ENCODE assay signal across 16 cellular contexts in the genomic region with DNA sequence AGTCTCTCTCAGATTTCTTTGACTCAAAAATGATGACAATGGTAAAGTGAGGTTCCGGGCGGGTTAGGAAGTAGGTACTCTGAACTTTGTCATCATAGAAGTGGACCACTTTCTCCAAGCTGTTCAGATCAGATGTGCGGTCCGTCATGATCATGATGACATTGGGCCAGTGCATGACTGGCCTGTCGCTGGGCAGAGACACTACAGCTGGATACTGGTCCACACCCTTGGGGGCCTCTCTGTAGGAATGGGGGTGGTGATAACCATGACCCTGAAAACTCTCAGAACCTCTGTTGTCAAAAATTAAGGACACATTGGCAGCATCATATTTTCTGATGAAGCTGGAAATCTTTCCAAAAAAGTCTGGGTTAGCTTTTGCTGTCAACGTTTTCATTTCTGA. TPM values are rescaled to one million over a fixed set of nuclear protein-coding genes. Genes with fewer than 3 reads are reported as not detected.
DNase-seq lines count a peak whose midpoint lies in the region; ATAC-seq and TF ChIP-seq lines count a peak whose summit lies in the region.
"Had no signal": no experiment of that assay in that cellular context is flagged by ENCODE, and none has a peak within 500 bp of the region (broad histone marks: within the 10 kb centered on the region; RNA-seq: fewer than 3 reads in every experiment).

No MANE protein-coding gene starts in this region.

- H3K27me3 ChIP-seq in right atrium auricular region (no peaks in the 10 kb centered on the region), H9 (ENCODE audit: insufficient read depth, low read length) (no peaks in the 10 kb centered on the region)

- H2AFZ ChIP-seq in H9 (ENCODE audit: low read length), result no peak overlapping the region
- H2AFZ ChIP-seq: GM23338 had no signal

- H2BK120ac ChIP-seq in H9 (ENCODE audit: low read depth, low read length, poor library complexity, severe bottlenecking), result no peak overlapping the region

- peak overlapping the region; percentile 48; the same call in 1 of the 2 replicates for H2BK15ac ChIP-seq in H9 (ENCODE audit: low read depth, low read length)

- no peak overlapping the region for H3K27ac Mint-ChIP-seq in H9
- H3K27ac Mint-ChIP-seq in activated T-helper 17 cell treated with anti-CD3 and anti-CD28 coated beads, Interleukin-2, amount 50 U/mL, for 72 hours, result peak overlapping the region; percentile 30
- H3K27ac Mint-ChIP-seq: B cell, GM23338, IgD-negative memory B cell had no signal

- H3K9me3 ChIP-seq in right atrium auricular region, result no peaks in the 10 kb centered on the region
- H3K9me3 ChIP-seq in H9 (ENCODE audit: control insufficient read depth, low read depth, low read length), result no peaks in the 10 kb centered on the region

- H2AK5ac ChIP-seq in H9 (ENCODE audit: insufficient read length, low read length), result no peak overlapping the region

- intact Hi-C loops in left ventricle myocardium superior (cut with micrococcal nuclease) (no loop called here), sciatic nerve (cut with DNase I) (no loop called here)

- H3K4me3 ChIP-seq in right atrium auricular region, result no peak overlapping the region
- H3K4me3 ChIP-seq: GM23338 had no signal

- no peak overlapping the region for H3K27ac ChIP-seq in right atrium auricular region
- H3K27ac ChIP-seq in H9 (ENCODE audit: insufficient read length, low read depth, low read length), result no peak overlapping the region

- no peak overlapping the region for H2BK5ac ChIP-seq in H9 (ENCODE audit: insufficient read length, low read length)

- no peaks in the 10 kb centered on the region for H4K20me1 ChIP-seq in H9 (ENCODE audit: control insufficient read depth, insufficient read depth, insufficient read length)

- no peak overlapping the region for H3K14ac ChIP-seq in H9 (ENCODE audit: insufficient read depth, low read length)

- peaks cover 8 to 28% (median 21%) of the 10 kb centered on the region in 3 experiments; a peak in 6 of 7 replicates for H3K36me3 Mint-ChIP-seq in H9 (ENCODE audit: insufficient read depth in 1 of 3, low read depth in 3 of 3)
- peaks cover 40% of the 10 kb centered on the region for H3K36me3 Mint-ChIP-seq in activated T-helper 17 cell treated with anti-CD3 and anti-CD28 coated beads, Interleukin-2, amount 50 U/mL, for 72 hours (ENCODE audit: low read depth)

- no peak overlapping the region for H3K4me3 Mint-ChIP-seq in H9
- no peak overlapping the region for H3K4me3 Mint-ChIP-seq in activated T-helper 17 cell treated with anti-CD3 and anti-CD28 coated beads, Interleukin-2, amount 50 U/mL, for 72 hours
- H3K4me3 Mint-ChIP-seq: B cell; CD4-positive, alpha-beta T cell; GM23338; IgD-negative memory B cell had no signal

- H3K18ac ChIP-seq in H9 (ENCODE audit: insufficient read length, low read depth, low read length), result no peak overlapping the region

- peaks cover 0 to 3% of the 10 kb centered on the region in 2 experiments; a peak in 1 of 4 replicates for H3K4me1 Mint-ChIP-seq in H9
- H3K4me1 Mint-ChIP-seq in activated T-helper 17 cell treated with anti-CD3 and anti-CD28 coated beads, Interleukin-2, amount 50 U/mL, for 72 hours, result no peaks in the 10 kb centered on the region
- H3K4me1 Mint-ChIP-seq: B cell, GM23338 had no signal

- H3K4me1 ChIP-seq in right atrium auricular region (no peaks in the 10 kb centered on the region), H9 (ENCODE audit: insufficient read depth, low read length) (no peaks in the 10 kb centered on the region; the same call in 1 of the 2 replicates)

- no peaks in the 10 kb centered on the region for H3K9me3 Mint-ChIP-seq in H9
- H3K9me3 Mint-ChIP-seq in activated T-helper 17 cell treated with anti-CD3 and anti-CD28 coated beads, Interleukin-2, amount 50 U/mL, for 72 hours, result no peaks in the 10 kb centered on the region
- H3K9me3 Mint-ChIP-seq: CD4-positive, alpha-beta T cell; GM23338; IgD-negative memory B cell had no signal

- DNase-seq in left ventricle myocardium superior (no peak), right atrium auricular region (ENCODE audit: low spot score) (no peak), H9 (no peak), sciatic nerve (ENCODE audit: low spot score) (no peak), HT-29 (ENCODE audit: low spot score) (no peak)
- DNase-seq: C1 segment of cervical spinal cord; Calu3; CD4-positive, alpha-beta T cell; DMS 273 treated with DMSO at 0.1 percent for 48 hours; H7; KG1 had no signal

- no peak overlapping the region for H4K5ac ChIP-seq in H9 (ENCODE audit: insufficient read length, low read depth, low read length)

- TF ChIP-seq CTCF in right atrium auricular region (IDR thresholded peaks at IDR 0.05) (no peak), H9 (conservative IDR thresholded peaks at IDR 0.05) (no peak)

- no peak overlapping the region for H3K23ac ChIP-seq in H9 (ENCODE audit: insufficient read length, low read depth, low read length)

- peaks cover 6% of the 10 kb centered on the region for H3K36me3 ChIP-seq in right atrium auricular region

- no peak overlapping the region for H3T11ph ChIP-seq in H9 (ENCODE audit: low read length)

- H4K91ac ChIP-seq in H9 (ENCODE audit: insufficient read length, low read depth, low read length), result no peak overlapping the region

- no peaks in the 10 kb centered on the region for H3K79me2 ChIP-seq in H9 (ENCODE audit: insufficient read depth, low read length)

- no peak overlapping the region for H4K8ac ChIP-seq in H9 (replicated peaks; ENCODE audit: insufficient read length, low read depth, low read length)

- H3K27me3 Mint-ChIP-seq in H9 (ENCODE audit: low read depth), result no peaks in the 10 kb centered on the region
- no peaks in the 10 kb centered on the region for H3K27me3 Mint-ChIP-seq in activated T-helper 17 cell treated with anti-CD3 and anti-CD28 coated beads, Interleukin-2, amount 50 U/mL, for 72 hours
- H3K27me3 Mint-ChIP-seq: B cell; CD4-positive, alpha-beta T cell; IgD-negative memory B cell had no signal

- no peak overlapping the region for H3K4me2 ChIP-seq in H9 (ENCODE audit: insufficient read depth, insufficient read length, low read length)
- H3K4me2 ChIP-seq: GM23338 had no signal

- no peaks in the 10 kb centered on the region for H3K79me1 ChIP-seq in H9 (ENCODE audit: insufficient read depth, low read depth, low read length, poor library complexity, severe bottlenecking)

- H3K9ac ChIP-seq in H9 (ENCODE audit: extremely low read depth, insufficient read length, low read length), result no peak overlapping the region

- no peak overlapping the region for H3K4ac ChIP-seq in H9 (ENCODE audit: low read depth, low read length)

- no peak overlapping the region for H2BK12ac ChIP-seq in H9 (ENCODE audit: insufficient read length, low read depth, low read length)

- H3K23me2 ChIP-seq in H9 (ENCODE audit: insufficient read length, low read depth, low read length, poor library complexity, severe bottlenecking), result no peaks in the 10 kb centered on the region

- ATAC-seq in left ventricle myocardium superior, result peak; percentile 63
- ATAC-seq in activated T-helper 17 cell treated with anti-CD3 and anti-CD28 coated beads, Interleukin-2, amount 50 U/mL, for 72 hours (replicated peaks), result no peak
- peak; percentile 57 for ATAC-seq in sciatic nerve
- no peak for ATAC-seq in GM18909 (IDR thresholded peaks at IDR 0.05; ENCODE audit: poor library complexity, unreplicated experiment)
- ATAC-seq: GM23338 had no signal

- H3K56ac ChIP-seq in H9 (ENCODE audit: insufficient read length, low read depth, low read length), result peak overlapping the region; percentile 50

- H2BK20ac ChIP-seq in H9 (ENCODE audit: low read depth, low read length, poor library complexity, severe bottlenecking), result no peak overlapping the region

- WGBS in H9 (ENCODE audit: extremely low coverage, insufficient read length, low lambda C conversion rate), result no CpG with 5 or more reads among the region's 6 CpGs

RNA-seq across cellular contexts. Expression of gene KICS2, which starts 28.2 kb away (rescaled TPM):
- 2.7 TPM for total RNA-seq in left ventricle myocardium superior
- total RNA-seq in right atrium auricular region, result 1 to 10 TPM; 3.4 to 4.2 TPM
- total RNA-seq in H9 (2021), result 7.3 TPM in 2 replicates
- 10 to 100 TPM in 1 of 2 donors, 1 to 10 TPM in 1; 9.9 to 14.2 TPM for total RNA-seq in activated T-helper 17 cell treated with anti-CD3 and anti-CD28 coated beads, Interleukin-2, amount 50 U/mL, for 72 hours
- total RNA-seq in sciatic nerve, result 7.5 TPM
- 7.1 and 9.0 TPM in 2 replicates for total RNA-seq in HT-29 (2014; rRNA removed; shearing (Covaris generic))

Comparison
In these comparisons a context has a peak if more than half of its experiments do, and no peak if none do; other contexts are left out.
1. ATAC-seq: peak in left ventricle myocardium superior (single experiment) and sciatic nerve (single experiment); none in activated T-helper 17 cell treated with anti-CD3 and anti-CD28 coated beads, Interleukin-2, amount 50 U/mL, for 72 hours (single experiment) and GM18909 (single experiment).